Comparison of ENCODE assay signal across 21 cellular contexts in genomic region chrX:121151293-121151692, GRCh38.
A peak's percentile ranks its signal among the peaks of the same experiment; 100 is the strongest.
DNase-seq lines count a peak whose midpoint lies in the region; ATAC-seq and TF ChIP-seq lines count a peak whose summit lies in the region.
"Had no signal": no experiment of that assay in that cellular context is flagged by ENCODE, and none has a peak within 500 bp of the region (broad histone marks: within the 10 kb centered on the region; RNA-seq: fewer than 3 reads in every experiment).

No MANE protein-coding gene starts in this region.

- no peak overlapping the region for H3K27ac ChIP-seq in esophagus squamous epithelium
- H3K27ac ChIP-seq: adrenal gland, epithelial cell of prostate, ovary, RWPE1, testis had no signal

- H3K4me3 ChIP-seq in esophagus squamous epithelium, result no peak overlapping the region
- H3K4me3 ChIP-seq: adrenal gland, ovary, testis had no signal

- H3K4me1 ChIP-seq in esophagus squamous epithelium, result no peaks in the 10 kb centered on the region
- H3K4me1 ChIP-seq: adrenal gland, testis had no signal

- no peak for TF ChIP-seq CTCF in esophagus squamous epithelium (IDR thresholded peaks at IDR 0.05)

- no peaks in the 10 kb centered on the region for H3K27me3 ChIP-seq in esophagus squamous epithelium
- H3K27me3 ChIP-seq: adrenal gland, ovary, testis had no signal

- no peaks in the 10 kb centered on the region for H3K36me3 ChIP-seq in esophagus squamous epithelium
- H3K36me3 ChIP-seq: adrenal gland, ovary had no signal

- DNase-seq in NCI-H69 (lab: John Stamatoyannopoulos, UW) (no peak), esophagus squamous epithelium (lab: John Stamatoyannopoulos, UW) (no peak)
- no peak for DNase-seq in activated T-cell treated with anti-CD3 and anti-CD28 coated beads, Interleukin-2, amount 50 U/mL, for 48 hours
- no peak for DNase-seq in activated naive CD4-positive, alpha-beta T cell treated with anti-CD3 and anti-CD28 coated beads, Interleukin-2, amount 50 U/mL, for 16 hours
- DNase-seq: activated CD4-positive, alpha-beta T cell treated with anti-CD3 and anti-CD28 coated beads for 36 hours; activated T-cell treated with anti-CD3 and anti-CD28 coated beads, Interleukin-2, amount 50 U/mL, for 1 hour; adrenal gland; H7; Karpas-422; kidney; NCI-H1930; NCI-H526 treated with DMSO at 0.1 percent for 48 hours; ovary; T-helper 17 cell; testis had no signal

- ATAC-seq in GM18502 (IDR thresholded peaks at IDR 0.05; ENCODE audit: poor library complexity, unreplicated experiment), result peak; percentile 84
- peak; percentile 55 for ATAC-seq in GM19452 (IDR thresholded peaks at IDR 0.05; ENCODE audit: unreplicated experiment)
- peak; percentile 80 for ATAC-seq in HG02852 (IDR thresholded peaks at IDR 0.05; ENCODE audit: unreplicated experiment)
- ATAC-seq in HG03469 (IDR thresholded peaks at IDR 0.05; ENCODE audit: unreplicated experiment), result peak; percentile 83
- ATAC-seq: activated CD4-positive, alpha-beta T cell treated with anti-CD3 and anti-CD28 coated beads for 36 hours; T-helper 17 cell had no signal

- intact Hi-C loops in esophagus squamous epithelium (cut with DNase I), result no loop called here

- WGBS in esophagus squamous epithelium, 2 donors, result 68 to 74% methylated on average over 2 to 4 of the region's 4 CpGs

- no peak for TF ChIP-seq POLR2A in esophagus squamous epithelium (IDR thresholded peaks at IDR 0.05)

- H3K9me3 ChIP-seq in esophagus squamous epithelium, result no peaks in the 10 kb centered on the region
- H3K9me3 ChIP-seq: adrenal gland, ovary, testis had no signal
